ENCODE assay signal across 8 cellular contexts in genomic region chr20:2101935-2102584, GRCh38. TPM values are rescaled to one million over a fixed set of nuclear protein-coding genes. Genes with fewer than 3 reads are reported as not detected.
DNase-seq lines count a peak whose midpoint lies in the region; ATAC-seq lines count a peak whose summit lies in the region.

No MANE protein-coding gene starts in this region.

- ATAC-seq in GM19397 (IDR thresholded peaks at IDR 0.05; ENCODE audit: unreplicated experiment): peak; percentile 71
- ATAC-seq in HG03558 (IDR thresholded peaks at IDR 0.05; ENCODE audit: extremely low read depth, unreplicated experiment): peak; percentile 51
- ATAC-seq in left lobe of liver: peak; percentile 85

- DNase-seq in CD1c-positive myeloid dendritic cell (ENCODE audit: extremely low spot score) (peak; percentile 94), NCI-H69 (lab: John Stamatoyannopoulos, UW) (peak; percentile 96), cortex of kidney (lab: John Stamatoyannopoulos, UW) (peak; percentile 55), left lobe of liver (ENCODE audit: low spot score) (peak; percentile 90)
- peak; percentile 88 for DNase-seq in activated CD4-positive, alpha-beta T cell treated with anti-CD3 and anti-CD28 coated beads, Interleukin-2, amount 50 U/mL, for 1 hour
- peak; percentile 88 to 91 for DNase-seq in stimulated activated CD4-positive, alpha-beta T cell treated with anti-CD3 and anti-CD28 coated beads, Interleukin-2, amount 100 ng/mL, for 24 hours

RNA-seq across cellular contexts. Expression of gene STK35, which starts 0.4 kb away (rescaled TPM):
- total RNA-seq in left lobe of liver: 10.1 TPM

Comparison
In these comparisons a context has a peak if more than half of its experiments do, and no peak if none do; other contexts are left out.
1. Peak in every context shown above with its lines: DNase-seq and ATAC-seq.